Comparison of ENCODE assay signal across 24 cellular contexts in the genomic region with DNA sequence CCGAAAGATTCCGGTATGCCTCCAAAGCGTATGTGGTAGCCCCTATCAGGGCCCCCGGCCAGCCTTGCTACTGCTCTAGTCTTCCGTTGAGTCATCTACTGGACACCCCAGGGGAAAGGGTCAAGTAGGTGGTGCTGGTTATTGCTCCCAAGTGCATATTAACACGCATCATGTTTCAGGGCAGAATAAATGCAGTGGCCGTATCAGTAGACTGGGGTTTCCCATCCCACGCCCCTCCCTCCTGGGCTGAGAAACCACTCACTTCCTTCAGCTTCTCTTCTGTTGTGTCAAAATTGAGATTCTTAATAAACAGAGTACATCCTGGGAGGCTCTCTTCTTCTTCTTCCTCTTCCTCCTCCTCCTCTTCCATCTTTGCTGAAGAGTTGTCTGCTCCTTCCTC. TPM values are rescaled to one million over a fixed set of nuclear protein-coding genes. Genes with fewer than 3 reads are reported as not detected.
DNase-seq lines count a peak whose midpoint lies in the region; ATAC-seq and TF ChIP-seq lines count a peak whose summit lies in the region.
"Had no signal": no experiment of that assay in that cellular context is flagged by ENCODE, and none has a peak within 500 bp of the region (broad histone marks: within the 10 kb centered on the region; RNA-seq: fewer than 3 reads in every experiment).

No MANE protein-coding gene starts in this region.

- H4K20me1 ChIP-seq in GM23338 (replicated peaks; ENCODE audit: insufficient read depth), result no peaks in the 10 kb centered on the region

- H3K4me3 Mint-ChIP-seq in GM23338, result no peak overlapping the region
- H3K4me3 Mint-ChIP-seq in activated CD8-positive, alpha-beta T cell treated with anti-CD3 and anti-CD28 coated beads, Interleukin-2, amount 10 ng/mL, durations not matched to agents 7 days and 5 days, result no peak overlapping the region
- H3K4me3 Mint-ChIP-seq: HFFc6, memory B cell, neural progenitor cell had no signal

- H3K27ac ChIP-seq in GM23338 (ENCODE audit: low read depth) (no peak overlapping the region), body of pancreas (no peak overlapping the region)
- H3K27ac ChIP-seq: adrenal gland, left lung, neural progenitor cell, pancreas, SJCRH30, skin epidermis, upper lobe of right lung had no signal

- peak overlapping the region; percentile 59; the same call in 1 of the 2 replicates for H3K27ac Mint-ChIP-seq in GM23338
- H3K27ac Mint-ChIP-seq in activated CD8-positive, alpha-beta T cell treated with anti-CD3 and anti-CD28 coated beads, Interleukin-2, amount 10 ng/mL, durations not matched to agents 7 days and 5 days, result peak overlapping the region; percentile 34
- H3K27ac Mint-ChIP-seq: HFFc6, memory B cell, neural progenitor cell had no signal

- H3K9me3 Mint-ChIP-seq in GM23338, result no peaks in the 10 kb centered on the region; the same call in 2 of the 3 replicates
- no peaks in the 10 kb centered on the region for H3K9me3 Mint-ChIP-seq in activated CD8-positive, alpha-beta T cell treated with anti-CD3 and anti-CD28 coated beads, Interleukin-2, amount 10 ng/mL, durations not matched to agents 7 days and 5 days (ENCODE audit: insufficient read depth)
- H3K9me3 Mint-ChIP-seq: HFFc6, memory B cell, neural progenitor cell had no signal

- ATAC-seq in GM23338 (no peak), HG02642 (IDR thresholded peaks at IDR 0.05; ENCODE audit: poor library complexity, unreplicated experiment) (no peak), body of pancreas (no peak)
- no peak for ATAC-seq in activated CD8-positive, alpha-beta T cell treated with anti-CD3 and anti-CD28 coated beads, Interleukin-2, amount 10 ng/mL, durations not matched to agents 7 days and 5 days
- ATAC-seq: left lung, pancreas, upper lobe of right lung had no signal

- H3K4me1 Mint-ChIP-seq in GM23338, result peaks cover 28% of the 10 kb centered on the region
- peaks cover 23% of the 10 kb centered on the region for H3K4me1 Mint-ChIP-seq in activated CD8-positive, alpha-beta T cell treated with anti-CD3 and anti-CD28 coated beads, Interleukin-2, amount 10 ng/mL, durations not matched to agents 7 days and 5 days (ENCODE audit: low read depth)

- CTCF ChIA-PET in activated CD8-positive, alpha-beta T cell treated with anti-CD3 and anti-CD28 coated beads, Interleukin-2, amount 10 ng/mL, durations not matched to agents 7 days and 5 days (lab: Charles Lee), result interaction anchor here (0.9 kb wide), 1 partner anchor 10 kb away, joined by 3 read pairs; no protein-coding TSS in a partner anchor

- H3K27me3 Mint-ChIP-seq in GM23338 (ENCODE audit: insufficient read depth, low read depth, poor library complexity), result peaks cover 7% of the 10 kb centered on the region
- H3K27me3 Mint-ChIP-seq in activated CD8-positive, alpha-beta T cell treated with anti-CD3 and anti-CD28 coated beads, Interleukin-2, amount 10 ng/mL, durations not matched to agents 7 days and 5 days (ENCODE audit: low read depth), result no peaks in the 10 kb centered on the region
- H3K27me3 Mint-ChIP-seq: memory B cell had no signal

- H3K4me3 ChIP-seq in GM12865 (ENCODE audit: low read depth, low read length) (no peak overlapping the region), GM23338 (no peak overlapping the region), body of pancreas (no peak overlapping the region)
- H3K4me3 ChIP-seq: adrenal gland, left lung, neural progenitor cell, pancreas, SJCRH30, skin epidermis, upper lobe of right lung had no signal

- 91 to 92% methylated on average over 8 of the region's 8 CpGs for WGBS in body of pancreas, 2 donors

- H3K36me3 ChIP-seq in GM23338 (ENCODE audit: insufficient read depth) (peaks cover 11% of the 10 kb centered on the region; the same call in 1 of the 2 replicates), body of pancreas (replicated peaks in 1 of 2; ENCODE audit: insufficient read depth in 1 of 2, low read depth in 2 of 2) (peaks cover 0 to 19% of the 10 kb centered on the region in 2 donors)
- H3K36me3 ChIP-seq: neural progenitor cell, SJCRH30 had no signal

- no peaks in the 10 kb centered on the region for H3K79me2 ChIP-seq in GM23338 (replicated peaks; ENCODE audit: insufficient read depth)

- no peaks in the 10 kb centered on the region for H3K27me3 ChIP-seq in GM23338 (ENCODE audit: insufficient read depth)
- no peaks in the 10 kb centered on the region for H3K27me3 ChIP-seq in body of pancreas
- H3K27me3 ChIP-seq: adrenal gland, left lung, neural progenitor cell, pancreas, SJCRH30, upper lobe of right lung had no signal

- H3K4me1 ChIP-seq in GM23338 (ENCODE audit: insufficient read depth) (peaks cover 14% of the 10 kb centered on the region), body of pancreas (no peaks in the 10 kb centered on the region)
- H3K4me1 ChIP-seq: left lung, pancreas, SJCRH30, upper lobe of right lung had no signal

- H3K4me2 ChIP-seq in GM23338, result no peak overlapping the region
- H3K4me2 ChIP-seq: neural progenitor cell had no signal

- peaks cover 44% of the 10 kb centered on the region for H3K36me3 Mint-ChIP-seq in GM23338 (ENCODE audit: low read depth)
- peaks cover 27% of the 10 kb centered on the region for H3K36me3 Mint-ChIP-seq in activated CD8-positive, alpha-beta T cell treated with anti-CD3 and anti-CD28 coated beads, Interleukin-2, amount 10 ng/mL, durations not matched to agents 7 days and 5 days (ENCODE audit: low read depth)

- POLR2A ChIA-PET in activated CD8-positive, alpha-beta T cell treated with anti-CD3 and anti-CD28 coated beads, Interleukin-2, amount 10 ng/mL, durations not matched to agents 7 days and 5 days (lab: Charles Lee), result no interaction called here

- no peaks in the 10 kb centered on the region for H3F3A ChIP-seq in GM23338 (replicated peaks; ENCODE audit: low read depth)

- no peak for TF ChIP-seq CTCF in GM12865 (IDR thresholded peaks at IDR 0.05; ENCODE audit: insufficient read depth, low read depth, low read length, missing control alignments)
- no peak for TF ChIP-seq CTCF in GM23338 (conservative IDR thresholded peaks at IDR 0.05; ENCODE audit: low read depth in 2 of 2)
- TF ChIP-seq CTCF in body of pancreas (IDR thresholded peaks at IDR 0.05), result no peak

- H3K9me3 ChIP-seq in body of pancreas, result no peaks in the 10 kb centered on the region
- H3K9me3 ChIP-seq: adrenal gland, left lung, pancreas, SJCRH30, upper lobe of right lung had no signal

- intact Hi-C loops in body of pancreas (cut with DNase I), result no loop called here

- DNase-seq in GM12865 (ENCODE audit: low read depth) (peak; percentile 10), GM23338 (ENCODE audit: low spot score) (no peak), iris pigment epithelial cell (ENCODE audit: low read depth) (peak; percentile 12), body of pancreas (no peak), HUDEP-2 (lab: John Stamatoyannopoulos, UW; ENCODE audit: unreplicated experiment in 76 of 76) (no peak)
- no peak for DNase-seq in activated CD8-positive, alpha-beta T cell treated with anti-CD3 and anti-CD28 coated beads, Interleukin-2, amount 10 ng/mL, durations not matched to agents 7 days and 5 days
- DNase-seq: activated CD4-positive, CD25-positive, alpha-beta regulatory T cell treated with anti-CD3 and anti-CD28 coated beads, Interleukin-2, amount 50 U/mL, for 72 hours; activated T-cell treated with anti-CD3 and anti-CD28 coated beads, Interleukin-2, amount 50 U/mL, for 1 hour; adrenal gland; DMS79; effector CD8-positive, alpha-beta T cell; HFFc6; left lung; NCI-H446; pancreas; RPMI8226; SJCRH30; stimulated activated naive CD4-positive, alpha-beta T cell; SW 1271; upper lobe of right lung had no signal

- no peaks in the 10 kb centered on the region for H3K9me2 ChIP-seq in GM23338 (ENCODE audit: insufficient read depth)

- TF ChIP-seq POLR2A in body of pancreas (IDR thresholded peaks at IDR 0.05), result no peak

- H2AFZ ChIP-seq in GM23338, result no peak overlapping the region
- H2AFZ ChIP-seq: neural progenitor cell had no signal

TF ChIP-seq in GM23338, 12 proteins besides CTCF, POLR2A, EP300 and RAD21 (continues in another document):
- TF ChIP-seq EZH2 (IDR thresholded peaks at IDR 0.05; ENCODE audit: low read depth, unreplicated experiment) (no peak), ZNF114 (CRISPR knock-in tag; IDR thresholded peaks at IDR 0.05) (no peak), JUNB (IDR thresholded peaks at IDR 0.05; ENCODE audit: unreplicated experiment) (no peak), POLR2AphosphoS5 (IDR thresholded peaks at IDR 0.05; ENCODE audit: low read depth) (no peak), CREB1 (CRISPR knock-in tag; IDR thresholded peaks at IDR 0.05; ENCODE audit: low read depth) (no peak), STAT1 (IDR thresholded peaks at IDR 0.05; ENCODE audit: unreplicated experiment) (no peak), NANOG (IDR thresholded peaks at IDR 0.05; ENCODE audit: borderline replicate concordance) (no peak), ZNF331 (CRISPR knock-in tag; IDR thresholded peaks at IDR 0.05; ENCODE audit: low read depth) (no peak)
- TF ChIP-seq, protein P1, sequence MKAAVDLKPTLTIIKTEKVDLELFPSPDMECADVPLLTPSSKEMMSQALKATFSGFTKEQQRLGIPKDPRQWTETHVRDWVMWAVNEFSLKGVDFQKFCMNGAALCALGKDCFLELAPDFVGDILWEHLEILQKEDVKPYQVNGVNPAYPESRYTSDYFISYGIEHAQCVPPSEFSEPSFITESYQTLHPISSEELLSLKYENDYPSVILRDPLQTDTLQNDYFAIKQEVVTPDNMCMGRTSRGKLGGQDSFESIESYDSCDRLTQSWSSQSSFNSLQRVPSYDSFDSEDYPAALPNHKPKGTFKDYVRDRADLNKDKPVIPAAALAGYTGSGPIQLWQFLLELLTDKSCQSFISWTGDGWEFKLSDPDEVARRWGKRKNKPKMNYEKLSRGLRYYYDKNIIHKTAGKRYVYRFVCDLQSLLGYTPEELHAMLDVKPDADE (IDR thresholded peaks at IDR 0.05), result no peak

RNA-seq across cellular contexts. Expression of a gene that starts 39.3 kb away (rescaled TPM):
- total RNA-seq in GM23338 (2014; rRNA removed; shearing (Covaris generic)), result 44.3 and 56.7 TPM in 2 replicates
- 40.1 and 43.4 TPM in 2 replicates for polyA plus RNA-seq in GM23338 (2016; fragmentation: Nextera tagmentation; extraction: Ambion mirVana)
- 10 to 100 TPM; 29.6 to 33.8 TPM for total RNA-seq in activated CD8-positive, alpha-beta T cell treated with anti-CD3 and anti-CD28 coated beads, Interleukin-2, amount 10 ng/mL, durations not matched to agents 7 days and 5 days
- 10 to 100 TPM; 18.4 to 36.3 TPM for total RNA-seq in body of pancreas

Comparison
In these comparisons a context has a peak if more than half of its experiments do, and no peak if none do; other contexts are left out.
1. DNase-seq: peak in GM12865 (single experiment) and iris pigment epithelial cell (single experiment); none in GM23338 (single experiment), activated CD8-positive, alpha-beta T cell treated with anti-CD3 and anti-CD28 coated beads, Interleukin-2, amount 10 ng/mL, durations not matched to agents 7 days and 5 days (single experiment), body of pancreas (0 of 4) and HUDEP-2 (0 of 76).